20 cellular contexts compared by ENCODE assay signal in the genomic region with DNA sequence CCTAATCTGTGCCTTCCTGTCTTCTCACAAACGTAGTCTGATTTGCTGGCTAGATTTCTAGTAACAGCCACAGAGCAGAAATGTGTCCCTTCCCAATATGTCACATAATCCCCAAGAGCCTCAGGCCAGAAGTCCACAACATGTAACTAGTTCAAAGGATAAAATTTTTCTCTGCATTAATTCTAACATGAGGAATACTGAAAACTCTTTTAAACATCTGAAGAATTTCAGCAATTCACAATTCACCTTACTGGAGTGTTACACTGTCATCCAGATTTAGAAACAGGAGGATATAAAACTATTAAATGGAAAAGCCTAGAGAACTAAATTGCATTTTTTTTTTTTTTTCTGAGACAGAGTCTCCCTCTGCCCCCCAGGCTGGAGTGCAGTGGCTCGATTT. TPM values are rescaled to one million over a fixed set of nuclear protein-coding genes. Genes with fewer than 3 reads are reported as not detected.
DNase-seq lines count a peak whose midpoint lies in the region; ATAC-seq, FAIRE-seq and TF ChIP-seq lines count a peak whose summit lies in the region.
"Had no signal": no experiment of that assay in that cellular context is flagged by ENCODE, and none has a peak within 500 bp of the region (broad histone marks: within the 10 kb centered on the region; RNA-seq: fewer than 3 reads in every experiment).

No MANE protein-coding gene starts in this region.

- no peaks in the 10 kb centered on the region for H3K27me3 Mint-ChIP-seq in T-helper 2 cell treated with Interferon-gamma antibody and Interleukin-4, amounts not matched to agents 5 μg/mL and 100 μg/mL, for 36 hours (ENCODE audit: low read depth)
- no peaks in the 10 kb centered on the region for H3K27me3 Mint-ChIP-seq in activated naive CD8-positive, alpha-beta T cell treated with anti-CD3 and anti-CD28 coated beads for 36 hours
- no peaks in the 10 kb centered on the region for H3K27me3 Mint-ChIP-seq in natural killer cell treated with Interleukin-12 subunit alpha and Interleukin-12 subunit beta and Interleukin-15 and Interleukin-18, amount 100 ng/mL, for 72 hours
- H3K27me3 Mint-ChIP-seq: stimulated activated naive CD8-positive, alpha-beta T cell treated with anti-CD3 and anti-CD28 coated beads, Interleukin-15, amount 100 ng/mL, for 72 hours had no signal

- H3K27ac Mint-ChIP-seq in T-helper 2 cell treated with Interferon-gamma antibody and Interleukin-4, amounts not matched to agents 5 μg/mL and 100 μg/mL, for 36 hours = no peak overlapping the region
- H3K27ac Mint-ChIP-seq in activated naive CD8-positive, alpha-beta T cell treated with anti-CD3 and anti-CD28 coated beads for 36 hours = peak overlapping the region; percentile 46
- H3K27ac Mint-ChIP-seq in natural killer cell treated with Interleukin-12 subunit alpha and Interleukin-12 subunit beta and Interleukin-15 and Interleukin-18, amount 100 ng/mL, for 72 hours = peak overlapping the region in 1 of 2 donors; percentile 5

- peaks cover 57% of the 10 kb centered on the region for H3K36me3 Mint-ChIP-seq in T-helper 2 cell treated with Interferon-gamma antibody and Interleukin-4, amounts not matched to agents 5 μg/mL and 100 μg/mL, for 36 hours (ENCODE audit: low read depth)
- peaks cover 53% of the 10 kb centered on the region for H3K36me3 Mint-ChIP-seq in activated naive CD8-positive, alpha-beta T cell treated with anti-CD3 and anti-CD28 coated beads for 36 hours
- peaks cover 18% of the 10 kb centered on the region for H3K36me3 Mint-ChIP-seq in natural killer cell treated with Interleukin-12 subunit alpha and Interleukin-12 subunit beta and Interleukin-15 and Interleukin-18, amount 100 ng/mL, for 72 hours

- H3K9me3 Mint-ChIP-seq in T-helper 2 cell treated with Interferon-gamma antibody and Interleukin-4, amounts not matched to agents 5 μg/mL and 100 μg/mL, for 36 hours = no peaks in the 10 kb centered on the region
- no peaks in the 10 kb centered on the region for H3K9me3 Mint-ChIP-seq in activated naive CD8-positive, alpha-beta T cell treated with anti-CD3 and anti-CD28 coated beads for 36 hours
- H3K9me3 Mint-ChIP-seq in natural killer cell treated with Interleukin-12 subunit alpha and Interleukin-12 subunit beta and Interleukin-15 and Interleukin-18, amount 100 ng/mL, for 72 hours = no peaks in the 10 kb centered on the region
- H3K9me3 Mint-ChIP-seq: stimulated activated naive CD8-positive, alpha-beta T cell treated with anti-CD3 and anti-CD28 coated beads, Interleukin-15, amount 100 ng/mL, for 72 hours had no signal

- peak; percentile 77 for FAIRE-seq in G401.6 (lab: Jason Lieb, UNC)
- FAIRE-seq: TTC549 had no signal

- no peak for TF ChIP-seq CTCF in GM20000 (IDR thresholded peaks at IDR 0.05; ENCODE audit: extremely low read depth, missing control alignments)

- peaks cover 39% of the 10 kb centered on the region for H3K4me1 Mint-ChIP-seq in T-helper 2 cell treated with Interferon-gamma antibody and Interleukin-4, amounts not matched to agents 5 μg/mL and 100 μg/mL, for 36 hours (ENCODE audit: low read depth)
- peaks cover 47% of the 10 kb centered on the region for H3K4me1 Mint-ChIP-seq in activated naive CD8-positive, alpha-beta T cell treated with anti-CD3 and anti-CD28 coated beads for 36 hours
- peaks cover 40 to 53% of the 10 kb centered on the region in 2 donors for H3K4me1 Mint-ChIP-seq in natural killer cell treated with Interleukin-12 subunit alpha and Interleukin-12 subunit beta and Interleukin-15 and Interleukin-18, amount 100 ng/mL, for 72 hours (ENCODE audit: low read depth in 2 of 2)

- ATAC-seq in natural killer cell treated with Interleukin-12 subunit alpha and Interleukin-12 subunit beta and Interleukin-15 and Interleukin-18, amount 100 ng/mL, for 72 hours = no peak
- no peak for ATAC-seq in GM21825 (IDR thresholded peaks at IDR 0.05; ENCODE audit: unreplicated experiment)
- ATAC-seq: lower lobe of right lung; stimulated activated naive CD8-positive, alpha-beta T cell treated with anti-CD3 and anti-CD28 coated beads, Interleukin-15, amount 100 ng/mL, for 72 hours had no signal

- peak overlapping the region; percentile 3 for H3K4me3 Mint-ChIP-seq in T-helper 2 cell treated with Interferon-gamma antibody and Interleukin-4, amounts not matched to agents 5 μg/mL and 100 μg/mL, for 36 hours
- no peak overlapping the region for H3K4me3 Mint-ChIP-seq in activated naive CD8-positive, alpha-beta T cell treated with anti-CD3 and anti-CD28 coated beads for 36 hours
- peak overlapping the region; percentile 46 for H3K4me3 Mint-ChIP-seq in natural killer cell treated with Interleukin-12 subunit alpha and Interleukin-12 subunit beta and Interleukin-15 and Interleukin-18, amount 100 ng/mL, for 72 hours
- H3K4me3 Mint-ChIP-seq: stimulated activated naive CD8-positive, alpha-beta T cell treated with anti-CD3 and anti-CD28 coated beads, Interleukin-15, amount 100 ng/mL, for 72 hours had no signal

- DNase-seq in T-helper 2 cell treated with Interferon-gamma antibody and Interleukin-4, amounts not matched to agents 5 μg/mL and 100 μg/mL, for 36 hours (ENCODE audit: low spot score) = no peak
- DNase-seq in T-helper 2 cell (no peak), GM20000 (ENCODE audit: low spot score) (no peak), NCI-H2107 (lab: John Stamatoyannopoulos, UW) (no peak)
- no peak for DNase-seq in activated naive CD8-positive, alpha-beta T cell treated with anti-CD3 and anti-CD28 coated beads for 36 hours
- no peak for DNase-seq in natural killer cell treated with Interleukin-12 subunit alpha and Interleukin-12 subunit beta and Interleukin-15 and Interleukin-18, amount 100 ng/mL, for 72 hours (ENCODE audit: low spot score)
- DNase-seq: caudate nucleus; DMS79; glutamatergic neuron; lower lobe of right lung; NCI-H146; NCI-H2227 treated with DMSO at 0.1 percent for 48 hours; Peyer's patch; SK-N-SH; stimulated activated naive CD8-positive, alpha-beta T cell treated with anti-CD3 and anti-CD28 coated beads, Interleukin-15, amount 100 ng/mL, for 72 hours had no signal

RNA-seq across cellular contexts. Expression of a gene that starts 2.5 kb away (rescaled TPM):
- total RNA-seq in activated naive CD8-positive, alpha-beta T cell treated with anti-CD3 and anti-CD28 coated beads for 36 hours = 100 to 1,000 TPM; 142 to 154 TPM
- 100 to 1,000 TPM in 1 of 2 donors, 10 to 100 TPM in 1; 99.7 to 208 TPM for total RNA-seq in natural killer cell treated with Interleukin-12 subunit alpha and Interleukin-12 subunit beta and Interleukin-15 and Interleukin-18, amount 100 ng/mL, for 72 hours

RNA-seq across cellular contexts. Expression of a gene that starts 5.8 kb away (rescaled TPM):
- total RNA-seq in activated naive CD8-positive, alpha-beta T cell treated with anti-CD3 and anti-CD28 coated beads for 36 hours = 10 to 100 TPM; 70.3 to 70.8 TPM
- total RNA-seq in natural killer cell treated with Interleukin-12 subunit alpha and Interleukin-12 subunit beta and Interleukin-15 and Interleukin-18, amount 100 ng/mL, for 72 hours = 100 to 1,000 TPM in 1 of 2 donors, 10 to 100 TPM in 1; 97.9 to 104 TPM

RNA-seq across cellular contexts. Expression of a gene that starts 30.2 kb away (rescaled TPM):
- 10 to 100 TPM; 75.8 to 77.9 TPM for total RNA-seq in activated naive CD8-positive, alpha-beta T cell treated with anti-CD3 and anti-CD28 coated beads for 36 hours
- total RNA-seq in natural killer cell treated with Interleukin-12 subunit alpha and Interleukin-12 subunit beta and Interleukin-15 and Interleukin-18, amount 100 ng/mL, for 72 hours = 100 to 1,000 TPM in 1 of 2 donors, 10 to 100 TPM in 1; 84.8 to 116 TPM

RNA-seq across cellular contexts. Expression of a gene that starts 35.1 kb away (rescaled TPM):
- total RNA-seq in activated naive CD8-positive, alpha-beta T cell treated with anti-CD3 and anti-CD28 coated beads for 36 hours = not detected
- under 1 TPM in 1 of 2 donors, not detected in 1; 0.12 TPM for total RNA-seq in natural killer cell treated with Interleukin-12 subunit alpha and Interleukin-12 subunit beta and Interleukin-15 and Interleukin-18, amount 100 ng/mL, for 72 hours
- total RNA-seq: A172, HT1080 had no signal
